In genomic region chr4:53281438-53281837, GRCh38 we compare ENCODE assay signal across 13 cellular contexts.
"Had no signal": no experiment of that assay in that cellular context is flagged by ENCODE, and none has a peak within 500 bp of the region (broad histone marks: within the 10 kb centered on the region; RNA-seq: fewer than 3 reads in every experiment).

No MANE protein-coding gene starts in this region.

- DNase-seq: activated B cell treated with CpG ODN at 0.5 μM for 24 hours; activated CD4-positive, alpha-beta T cell treated with anti-CD3 and anti-CD28 coated beads, Interleukin-2, amount 10 ng/mL, durations not matched to agents 7 days and 5 days; activated CD8-positive, alpha-beta memory T cell treated with anti-CD3 and anti-CD28 coated beads for 24 hours; activated naive CD4-positive, alpha-beta T cell treated with Interleukin-2 at 50 U/mL for 16 hours; activated naive CD8-positive, alpha-beta T cell treated with anti-CD3 and anti-CD28 coated beads, Interleukin-2, amount 50 U/mL, for 24 hours; central memory CD4-positive, alpha-beta T cell; dermis blood vessel endothelial cell; gastrocnemius medialis; left ventricle myocardium inferior; stimulated activated CD4-positive, alpha-beta T cell treated with anti-CD3 and anti-CD28 coated beads, Interleukin-15, amount 100 ng/mL, for 24 hours; T-helper 2 cell; thyroid gland; uterus had no signal

- H3K27me3 Mint-ChIP-seq: activated B cell treated with CpG ODN at 0.5 μM for 24 hours; activated CD4-positive, alpha-beta T cell treated with anti-CD3 and anti-CD28 coated beads, Interleukin-2, amount 10 ng/mL, durations not matched to agents 7 days and 5 days; activated naive CD8-positive, alpha-beta T cell treated with anti-CD3 and anti-CD28 coated beads, Interleukin-2, amount 50 U/mL, for 24 hours had no signal

- H3K4me3 ChIP-seq: gastrocnemius medialis, left ventricle myocardium inferior, thyroid gland, uterus had no signal

- ATAC-seq: activated naive CD8-positive, alpha-beta T cell treated with anti-CD3 and anti-CD28 coated beads, Interleukin-2, amount 50 U/mL, for 24 hours; gastrocnemius medialis had no signal

- H3K4me3 Mint-ChIP-seq: activated B cell treated with CpG ODN at 0.5 μM for 24 hours; activated CD4-positive, alpha-beta T cell treated with anti-CD3 and anti-CD28 coated beads, Interleukin-2, amount 10 ng/mL, durations not matched to agents 7 days and 5 days; activated naive CD8-positive, alpha-beta T cell treated with anti-CD3 and anti-CD28 coated beads, Interleukin-2, amount 50 U/mL, for 24 hours had no signal

- H3K27ac Mint-ChIP-seq: activated B cell treated with CpG ODN at 0.5 μM for 24 hours; activated CD4-positive, alpha-beta T cell treated with anti-CD3 and anti-CD28 coated beads, Interleukin-2, amount 10 ng/mL, durations not matched to agents 7 days and 5 days; activated naive CD8-positive, alpha-beta T cell treated with anti-CD3 and anti-CD28 coated beads, Interleukin-2, amount 50 U/mL, for 24 hours had no signal

- H3K4me1 Mint-ChIP-seq: activated B cell treated with CpG ODN at 0.5 μM for 24 hours; activated CD4-positive, alpha-beta T cell treated with anti-CD3 and anti-CD28 coated beads, Interleukin-2, amount 10 ng/mL, durations not matched to agents 7 days and 5 days had no signal
